Comparison of ENCODE assay signal across 23 cellular contexts in genomic region chr5:150442699-150443080, GRCh38. TPM values are rescaled to one million over a fixed set of nuclear protein-coding genes. Genes with fewer than 3 reads are reported as not detected.
A peak's percentile ranks its signal among the peaks of the same experiment; 100 is the strongest.
DNase-seq lines count a peak whose midpoint lies in the region; ATAC-seq, FAIRE-seq and TF ChIP-seq lines count a peak whose summit lies in the region.
"Had no signal": no experiment of that assay in that cellular context is flagged by ENCODE, and none has a peak within 500 bp of the region (broad histone marks: within the 10 kb centered on the region; RNA-seq: fewer than 3 reads in every experiment).

No MANE protein-coding gene starts in this region.

- WGBS in SK-N-SH (ENCODE audit: low lambda C conversion rate): 89% methylated on average over 6 of the region's 6 CpGs

- H3K27me3 Mint-ChIP-seq in Caco-2 (ENCODE audit: insufficient read depth, unreplicated experiment): no peaks in the 10 kb centered on the region
- peaks cover 37% of the 10 kb centered on the region for H3K27me3 Mint-ChIP-seq in GM23338 (ENCODE audit: insufficient read depth, low read depth, poor library complexity)
- H3K27me3 Mint-ChIP-seq: activated naive CD8-positive, alpha-beta T cell treated with anti-CD3 and anti-CD28 coated beads, Interleukin-2, amount 10 ng/mL, durations not matched to agents 7 days and 5 days; effector memory CD8-positive, alpha-beta T cell; IgD-negative memory B cell; stimulated activated naive CD8-positive, alpha-beta T cell treated with anti-CD3 and anti-CD28 coated beads, Interleukin-15, Interleukin-2, amounts not matched to agents 100 ng/mL and 50 ng/mL, for 24 hours had no signal

- H3K36me3 Mint-ChIP-seq in Caco-2 (ENCODE audit: insufficient read depth, unreplicated experiment) (peaks cover 70% of the 10 kb centered on the region), GM23338 (ENCODE audit: low read depth) (peaks cover 48% of the 10 kb centered on the region)
- H3K36me3 Mint-ChIP-seq: IgD-negative memory B cell had no signal

- H4K20me1 ChIP-seq in GM23338 (replicated peaks; ENCODE audit: insufficient read depth) (peaks cover 42% of the 10 kb centered on the region), SK-N-SH (ENCODE audit: insufficient read depth) (peaks cover 55% of the 10 kb centered on the region)

- no peak for TF ChIP-seq RAD21 in SK-N-SH (IDR thresholded peaks at IDR 0.05; ENCODE audit: low read length)

- H3K36me3 ChIP-seq in Caco-2 (ENCODE audit: control insufficient read depth, insufficient read depth, low read length) (peaks cover 20% of the 10 kb centered on the region), GM23338 (ENCODE audit: insufficient read depth) (peaks cover 41% of the 10 kb centered on the region), SK-N-SH (replicated peaks in 1 of 2; ENCODE audit: control insufficient read depth in 1 of 2, insufficient read depth in 2 of 2, low read length in 1 of 2) (peaks cover 45 to 46% of the 10 kb centered on the region in 2 experiments), kidney (ENCODE audit: control insufficient read depth in 1 of 2, insufficient read depth in 2 of 2, low read length in 2 of 2) (peaks cover 40% of the 10 kb centered on the region in 2 donors)

- CTCF ChIA-PET in Caco-2 (lab: Charles Lee): interaction anchor here (0.6 to 1.6 kb wide), 2 partner anchors 11 to 588 kb away, joined by 3 to 5 read pairs; no protein-coding TSS in a partner anchor
- CTCF ChIA-PET in SK-N-SH (lab: Yijun Ruan, JAX): interaction anchor here (0.9 to 2.4 kb wide), 4 partner anchors 8 to 265 kb away, joined by 3 to 6 read pairs (median 4); no protein-coding TSS in a partner anchor

- no peak for FAIRE-seq in kidney (lab: Jason Lieb, UNC)

- POLR2A ChIA-PET in Caco-2 (lab: Charles Lee) (no interaction called here), SK-N-SH (lab: Yijun Ruan, JAX) (interaction anchor here (0.7 to 0.9 kb wide), 2 partner anchors 18 to 30 kb away, joined by 3 to 4 read pairs; partner anchors contain the start of gene CD74)

- no peak overlapping the region for H3K4me2 ChIP-seq in GM23338
- no peak overlapping the region for H3K4me2 ChIP-seq in SK-N-SH

- H3F3A ChIP-seq in GM23338 (replicated peaks; ENCODE audit: low read depth): peaks cover 61% of the 10 kb centered on the region
- peaks cover 64% of the 10 kb centered on the region for H3F3A ChIP-seq in SK-N-SH (replicated peaks; ENCODE audit: insufficient read depth)

- intact Hi-C loops in Caco-2 (cut with micrococcal nuclease; ENCODE audit: unreplicated experiment) (loop anchor here (1.0 kb wide), 1 partner anchor 14 kb away; no protein-coding TSS in a partner anchor), kidney (cut with DNase I) (no loop called here)

- H3K9me3 ChIP-seq in Caco-2 (no peaks in the 10 kb centered on the region), SK-N-SH (no peaks in the 10 kb centered on the region), kidney (ENCODE audit: control insufficient read depth in 1 of 2, low read length in 2 of 2) (no peaks in the 10 kb centered on the region)
- H3K9me3 ChIP-seq: spleen, tibial nerve had no signal

- peak overlapping the region; percentile 32 for H3K27ac Mint-ChIP-seq in Caco-2 (ENCODE audit: unreplicated experiment)
- no peak overlapping the region for H3K27ac Mint-ChIP-seq in GM23338
- H3K27ac Mint-ChIP-seq: activated T-helper 1 cell treated with anti-CD3 and anti-CD28 coated beads, Interleukin-12 subunit alpha, Interleukin-12 subunit beta, Interleukin-2, Interleukin-4 antibody, amounts not matched to agents 30 ng/mL and 10 ng/mL and 1 ng/mL, durations not matched to agents 14 hours and 24 hours and 36 hours; IgD-negative memory B cell had no signal

- peak overlapping the region; percentile 96 for H3K27ac ChIP-seq in GM23338 (ENCODE audit: low read depth)
- no peak overlapping the region for H3K27ac ChIP-seq in SK-N-SH (ENCODE audit: low read depth in 2 of 2, low read length in 1 of 2)
- H3K27ac ChIP-seq in epithelial cell of prostate: peak overlapping the region; percentile 27
- H3K27ac ChIP-seq in kidney (ENCODE audit: low read depth in 2 of 2, low read length in 2 of 2): no peak overlapping the region
- H3K27ac ChIP-seq: spleen had no signal

- 0 out of 2 replicates have a peak, but pooled peaks cover under 1% of the 10 kb centered on the region for H3K4me1 ChIP-seq in Caco-2
- H3K4me1 ChIP-seq in GM23338 (ENCODE audit: insufficient read depth): peaks cover 14% of the 10 kb centered on the region
- H3K4me1 ChIP-seq in SK-N-SH (ENCODE audit: control insufficient read depth in 1 of 2, insufficient read depth in 2 of 2, low read depth in 1 of 2, low read length in 1 of 2): peaks cover 12 to 13% of the 10 kb centered on the region in 2 experiments; a peak in 3 of 4 replicates
- H3K4me1 ChIP-seq in kidney (ENCODE audit: control insufficient read depth in 1 of 2, insufficient read depth in 1 of 2, low read depth in 1 of 2, low read length in 2 of 2): peaks cover 0 to 2% of the 10 kb centered on the region in 2 donors

- H3K9me2 ChIP-seq in GM23338 (ENCODE audit: insufficient read depth): no peaks in the 10 kb centered on the region
- no peaks in the 10 kb centered on the region for H3K9me2 ChIP-seq in SK-N-SH

- ATAC-seq in GM23338 (peak; percentile 2; the same call in 2 of the 3 replicates), HG02970 (IDR thresholded peaks at IDR 0.05; ENCODE audit: low FRiP score, unreplicated experiment) (no peak)
- ATAC-seq: effector memory CD8-positive, alpha-beta T cell had no signal

- H3K4me3 ChIP-seq in Caco-2 (ENCODE audit: low read depth, low read length) (no peak overlapping the region), GM23338 (no peak overlapping the region), SK-N-SH (ENCODE audit: low read depth in 2 of 2, low read length in 1 of 2) (no peak overlapping the region), kidney (ENCODE audit: low read length in 2 of 2) (no peak overlapping the region)
- H3K4me3 ChIP-seq: spleen, tibial nerve had no signal

- H2AFZ ChIP-seq in GM23338 (no peak overlapping the region), SK-N-SH (ENCODE audit: low read depth) (no peak overlapping the region)

- no peaks in the 10 kb centered on the region for H3K9me3 Mint-ChIP-seq in Caco-2 (ENCODE audit: unreplicated experiment)
- H3K9me3 Mint-ChIP-seq in GM23338: no peaks in the 10 kb centered on the region; the same call in 1 of the 3 replicates
- H3K9me3 Mint-ChIP-seq: activated naive CD8-positive, alpha-beta T cell treated with anti-CD3 and anti-CD28 coated beads, Interleukin-2, amount 10 ng/mL, durations not matched to agents 7 days and 5 days; activated T-helper 1 cell treated with anti-CD3 and anti-CD28 coated beads, Interleukin-12 subunit alpha, Interleukin-12 subunit beta, Interleukin-2, Interleukin-4 antibody, amounts not matched to agents 30 ng/mL and 10 ng/mL and 1 ng/mL, durations not matched to agents 14 hours and 24 hours and 36 hours; effector memory CD8-positive, alpha-beta T cell; IgD-negative memory B cell; stimulated activated naive CD8-positive, alpha-beta T cell treated with anti-CD3 and anti-CD28 coated beads, Interleukin-15, Interleukin-2, amounts not matched to agents 100 ng/mL and 50 ng/mL, for 24 hours had no signal

- peaks cover under 1% of the 10 kb centered on the region for H3K4me1 Mint-ChIP-seq in Caco-2 (ENCODE audit: low read depth, unreplicated experiment)
- H3K4me1 Mint-ChIP-seq in GM23338: peaks cover 44% of the 10 kb centered on the region

- H3K4me3 Mint-ChIP-seq in Caco-2 (ENCODE audit: unreplicated experiment) (no peak overlapping the region), GM23338 (no peak overlapping the region)
- H3K4me3 Mint-ChIP-seq: activated naive CD8-positive, alpha-beta T cell treated with anti-CD3 and anti-CD28 coated beads, Interleukin-2, amount 10 ng/mL, durations not matched to agents 7 days and 5 days; activated T-helper 1 cell treated with anti-CD3 and anti-CD28 coated beads, Interleukin-12 subunit alpha, Interleukin-12 subunit beta, Interleukin-2, Interleukin-4 antibody, amounts not matched to agents 30 ng/mL and 10 ng/mL and 1 ng/mL, durations not matched to agents 14 hours and 24 hours and 36 hours; effector memory CD8-positive, alpha-beta T cell; IgD-negative memory B cell; stimulated activated naive CD8-positive, alpha-beta T cell treated with anti-CD3 and anti-CD28 coated beads, Interleukin-15, Interleukin-2, amounts not matched to agents 100 ng/mL and 50 ng/mL, for 24 hours had no signal

- DNase-seq in Caco-2 (no peak), GM23338 (ENCODE audit: low spot score) (no peak), SK-N-SH (no peak), epithelial cell of prostate (ENCODE audit: low read depth, low spot score) (no peak), kidney (no peak), GM19238 (ENCODE audit: insufficient read length, low spot score) (no peak), LoVo (ENCODE audit: low spot score) (no peak)
- DNase-seq: activated naive CD8-positive, alpha-beta T cell treated with anti-CD3 and anti-CD28 coated beads, Interleukin-2, amount 10 ng/mL, durations not matched to agents 7 days and 5 days; AML-193; effector memory CD8-positive, alpha-beta T cell; EL; H7; NCI-H1436 treated with DMSO at 0.1 percent for 48 hours; NCI-H526 treated with DMSO at 0.1 percent for 48 hours; nucleus accumbens; Right ventricle myocardium superior; spleen; stimulated activated CD4-positive, alpha-beta T cell treated with anti-CD3 and anti-CD28 coated beads, Interleukin-4, amount 100 ng/mL, for 4 hours had no signal

- no peaks in the 10 kb centered on the region for H3K27me3 ChIP-seq in Caco-2 (replicated peaks; ENCODE audit: control insufficient read depth, insufficient read depth, low read length)
- no peaks in the 10 kb centered on the region for H3K27me3 ChIP-seq in GM23338 (ENCODE audit: insufficient read depth)
- H3K27me3 ChIP-seq in SK-N-SH (ENCODE audit: insufficient read depth): no peaks in the 10 kb centered on the region
- H3K27me3 ChIP-seq: spleen, tibial nerve had no signal

- no peak for TF ChIP-seq CTCF in Caco-2 (IDR thresholded peaks at IDR 0.05; ENCODE audit: insufficient read depth in 1 of 2, low read depth in 1 of 2, low read length in 1 of 2, severe bottlenecking in 1 of 2, unreplicated experiment in 1 of 2)
- TF ChIP-seq CTCF in GM23338 (conservative IDR thresholded peaks at IDR 0.05; ENCODE audit: low read depth in 2 of 2): no peak
- no peak for TF ChIP-seq CTCF in SK-N-SH (IDR thresholded peaks at IDR 0.05)
- no peak for TF ChIP-seq CTCF in kidney (IDR thresholded peaks at IDR 0.05; ENCODE audit: borderline replicate concordance, extremely low read depth, insufficient read depth)

- peaks cover 18% of the 10 kb centered on the region for H3K79me2 ChIP-seq in GM23338 (replicated peaks; ENCODE audit: insufficient read depth)
- H3K79me2 ChIP-seq in SK-N-SH (ENCODE audit: insufficient read depth): peaks cover 26% of the 10 kb centered on the region

- no peak overlapping the region for H3K9ac ChIP-seq in SK-N-SH
- no peak overlapping the region for H3K9ac ChIP-seq in kidney (ENCODE audit: low read length in 2 of 2)

- TF ChIP-seq EP300 in SK-N-SH (IDR thresholded peaks at IDR 0.05; ENCODE audit: borderline replicate concordance in 1 of 2, low read depth in 1 of 2, low read length in 1 of 2): no peak

- no TSS peak for BruUV-seq in Caco-2 (replicated peaks; lab: Mats Ljungman, UMichigan)

RNA-seq across cellular contexts. Expression of gene RPS14, which starts 6.8 kb away (rescaled TPM):
- 2,300 and 2,382 TPM in 2 replicates for total RNA-seq in Caco-2 (2022)
- 1,443 and 1,506 TPM in 2 replicates for total RNA-seq in GM23338 (2014; rRNA removed; shearing (Covaris generic))
- polyA plus RNA-seq in GM23338 (2016; fragmentation: Nextera tagmentation; extraction: Ambion mirVana): 2,790 and 2,911 TPM in 2 replicates
- polyA plus RNA-seq in SK-N-SH (2012; rRNA removed): 10,227 and 11,441 TPM in 2 replicates
- polyA plus RNA-seq in SK-N-SH (2012; cell fraction: cytosol; rRNA removed): 12,920 and 13,251 TPM in 2 replicates
- 1,878 and 2,730 TPM in 2 replicates for polyA plus RNA-seq in SK-N-SH (2012; cell fraction: nucleus; rRNA removed)
- 1,504 TPM for total RNA-seq in kidney
- 1,994 TPM for polyA plus RNA-seq in kidney (ENCODE audit: insufficient read depth, low read depth, low replicate concordance)

RNA-seq across cellular contexts. Expression of gene CD74, which starts 30.0 kb away (rescaled TPM):
- total RNA-seq in Caco-2 (2022) (49.6 and 59.3 TPM in 2 replicates), kidney (2,003 TPM)
- total RNA-seq in GM23338 (2014; rRNA removed; shearing (Covaris generic)): 49.8 and 54.8 TPM in 2 replicates
- polyA plus RNA-seq in GM23338 (2016; fragmentation: Nextera tagmentation; extraction: Ambion mirVana) (98.4 and 105 TPM in 2 replicates), SK-N-SH (2012; rRNA removed) (0.15 and 0.26 TPM in 2 replicates), kidney (ENCODE audit: insufficient read depth, low read depth, low replicate concordance) (1,887 TPM)
- 0.06 and 0.13 TPM in 2 replicates for polyA plus RNA-seq in SK-N-SH (2012; cell fraction: cytosol; rRNA removed)
- 0.08 and 0.23 TPM in 2 replicates for polyA plus RNA-seq in SK-N-SH (2012; cell fraction: nucleus; rRNA removed)

Comparison
In these comparisons a context has a peak if more than half of its experiments do, and no peak if none do; other contexts are left out.
1. H3K27ac ChIP-seq: peak in GM23338 (single experiment) and epithelial cell of prostate (single experiment); none in SK-N-SH (0 of 2) and kidney (0 of 2).
2. RNA of gene CD74, which starts 30.0 kb away (total RNA-seq): 2,003 TPM in kidney (single experiment); 49.6 to 59.3 TPM in Caco-2 and 49.8 to 54.8 TPM in GM23338; every median in the first group is over 10 times any median in the second.